Comparison of ENCODE assay signal across 20 cellular contexts in genomic region chr4:109590841-109591357, GRCh38. TPM values are rescaled to one million over a fixed set of nuclear protein-coding genes. Genes with fewer than 3 reads are reported as not detected.
DNase-seq lines count a peak whose midpoint lies in the region; ATAC-seq and TF ChIP-seq lines count a peak whose summit lies in the region.
"Had no signal": no experiment of that assay in that cellular context is flagged by ENCODE, and none has a peak within 500 bp of the region (broad histone marks: within the 10 kb centered on the region; RNA-seq: fewer than 3 reads in every experiment).

No MANE protein-coding gene starts in this region.

- H4K20me1 ChIP-seq in OCI-LY7 (ENCODE audit: insufficient read depth, low read length) = peaks cover 23% of the 10 kb centered on the region

- POLR2A ChIA-PET in OCI-LY7 (lab: Charles Lee) = interaction anchor here (0.6 to 2.1 kb wide), 10 partner anchors 8 to 152 kb away, joined by 3 to 11 read pairs (median 6); no protein-coding TSS in a partner anchor

- peaks cover 62% of the 10 kb centered on the region for H3K79me2 ChIP-seq in OCI-LY7 (ENCODE audit: insufficient read depth, low read depth, low read length)

- H3K27ac Mint-ChIP-seq in activated naive CD4-positive, alpha-beta T cell treated with anti-CD3 and anti-CD28 coated beads for 36 hours = peak overlapping the region; percentile 28
- no peak overlapping the region for H3K27ac Mint-ChIP-seq in activated naive CD4-positive, alpha-beta T cell treated with anti-CD3 and anti-CD28 coated beads, Interleukin-2, amount 10 ng/mL, durations not matched to agents 7 days and 5 days
- H3K27ac Mint-ChIP-seq in central memory CD8-positive, alpha-beta T cell (ENCODE audit: low read depth) = peak overlapping the region; percentile 75
- peak overlapping the region; percentile 58 for H3K27ac Mint-ChIP-seq in stimulated activated memory B cell treated with anti-CD40 and anti-IgM and Interleukin-4, amounts not matched to agents 10 μg/mL and 1 μg/mL and 100 μg/mL, for 72 hours

- H3K4me2 ChIP-seq in OCI-LY7 (ENCODE audit: low read length) = peak overlapping the region; percentile 47

- peak overlapping the region; percentile 0 for H3K4me3 Mint-ChIP-seq in activated naive CD4-positive, alpha-beta T cell treated with anti-CD3 and anti-CD28 coated beads for 36 hours
- H3K4me3 Mint-ChIP-seq in activated naive CD4-positive, alpha-beta T cell treated with anti-CD3 and anti-CD28 coated beads, Interleukin-2, amount 10 ng/mL, durations not matched to agents 7 days and 5 days = no peak overlapping the region
- H3K4me3 Mint-ChIP-seq in central memory CD8-positive, alpha-beta T cell = peak overlapping the region; percentile 15
- no peak overlapping the region for H3K4me3 Mint-ChIP-seq in stimulated activated memory B cell treated with anti-CD40 and anti-IgM and Interleukin-4, amounts not matched to agents 10 μg/mL and 1 μg/mL and 100 μg/mL, for 72 hours
- H3K4me3 Mint-ChIP-seq: neural crest cell had no signal

- H3K36me3 ChIP-seq in OCI-LY7 (ENCODE audit: insufficient read depth, low read length) = peaks cover 14% of the 10 kb centered on the region; the same call in 1 of the 2 replicates
- H3K36me3 ChIP-seq: adrenal gland, gastrocnemius medialis, prostate gland had no signal

- H3K9me2 ChIP-seq in OCI-LY7 (ENCODE audit: insufficient read depth, low read length) = no peaks in the 10 kb centered on the region

- peaks cover 68% of the 10 kb centered on the region for H3K4me1 Mint-ChIP-seq in activated naive CD4-positive, alpha-beta T cell treated with anti-CD3 and anti-CD28 coated beads for 36 hours (ENCODE audit: low read depth)
- peaks cover 44% of the 10 kb centered on the region for H3K4me1 Mint-ChIP-seq in activated naive CD4-positive, alpha-beta T cell treated with anti-CD3 and anti-CD28 coated beads, Interleukin-2, amount 10 ng/mL, durations not matched to agents 7 days and 5 days
- H3K4me1 Mint-ChIP-seq in central memory CD8-positive, alpha-beta T cell = peaks cover 50% of the 10 kb centered on the region
- peaks cover 42% of the 10 kb centered on the region for H3K4me1 Mint-ChIP-seq in stimulated activated memory B cell treated with anti-CD40 and anti-IgM and Interleukin-4, amounts not matched to agents 10 μg/mL and 1 μg/mL and 100 μg/mL, for 72 hours

- no TSS peak for BruUV-seq in OCI-LY7 (replicated peaks; lab: Mats Ljungman, UMichigan)

- H3K9me3 ChIP-seq in OCI-LY7 (ENCODE audit: low read length) = no peaks in the 10 kb centered on the region
- H3K9me3 ChIP-seq: adrenal gland, gastrocnemius medialis, prostate gland had no signal

- H3K4me1 ChIP-seq in OCI-LY7 (ENCODE audit: insufficient read depth, low read length, poor library complexity, severe bottlenecking) = peaks cover 33% of the 10 kb centered on the region
- H3K4me1 ChIP-seq: gastrocnemius medialis, prostate gland had no signal

- CTCF ChIA-PET in activated naive CD4-positive, alpha-beta T cell treated with anti-CD3 and anti-CD28 coated beads for 36 hours (lab: Charles Lee) = interaction anchor here (0.6 to 1.4 kb wide), 5 partner anchors 28 to 1091 kb away, joined by 3 to 5 read pairs (median 4); no protein-coding TSS in a partner anchor
- CTCF ChIA-PET in activated naive CD4-positive, alpha-beta T cell treated with anti-CD3 and anti-CD28 coated beads, Interleukin-2, amount 10 ng/mL, durations not matched to agents 7 days and 5 days (lab: Charles Lee) = no interaction called here
- CTCF ChIA-PET in OCI-LY7 (lab: Charles Lee; ENCODE audit: unreplicated experiment) = no interaction called here

- peak overlapping the region; percentile 57 for H3K27ac ChIP-seq in OCI-LY7 (ENCODE audit: low read depth, low read length, poor library complexity, severe bottlenecking)
- H3K27ac ChIP-seq: adrenal gland, C4-2B, gastrocnemius medialis, prostate gland had no signal

- H2AFZ ChIP-seq in OCI-LY7 (ENCODE audit: low read length) = no peak overlapping the region

- peaks cover 9% of the 10 kb centered on the region for H3K36me3 Mint-ChIP-seq in activated naive CD4-positive, alpha-beta T cell treated with anti-CD3 and anti-CD28 coated beads for 36 hours (ENCODE audit: low read depth)
- peaks cover 30% of the 10 kb centered on the region for H3K36me3 Mint-ChIP-seq in activated naive CD4-positive, alpha-beta T cell treated with anti-CD3 and anti-CD28 coated beads, Interleukin-2, amount 10 ng/mL, durations not matched to agents 7 days and 5 days
- no peaks in the 10 kb centered on the region for H3K36me3 Mint-ChIP-seq in central memory CD8-positive, alpha-beta T cell (ENCODE audit: insufficient read depth)
- peaks cover 5% of the 10 kb centered on the region for H3K36me3 Mint-ChIP-seq in stimulated activated memory B cell treated with anti-CD40 and anti-IgM and Interleukin-4, amounts not matched to agents 10 μg/mL and 1 μg/mL and 100 μg/mL, for 72 hours

- peak overlapping the region; percentile 36 for H3K4me3 ChIP-seq in OCI-LY7 (ENCODE audit: low read depth, low read length, poor library complexity, severe bottlenecking)
- H3K4me3 ChIP-seq: adrenal gland, gastrocnemius medialis, prostate gland had no signal

- H3K9me3 Mint-ChIP-seq in activated naive CD4-positive, alpha-beta T cell treated with anti-CD3 and anti-CD28 coated beads for 36 hours = peaks cover 6% of the 10 kb centered on the region
- peaks cover 11% of the 10 kb centered on the region for H3K9me3 Mint-ChIP-seq in activated naive CD4-positive, alpha-beta T cell treated with anti-CD3 and anti-CD28 coated beads, Interleukin-2, amount 10 ng/mL, durations not matched to agents 7 days and 5 days
- no peaks in the 10 kb centered on the region for H3K9me3 Mint-ChIP-seq in central memory CD8-positive, alpha-beta T cell
- no peaks in the 10 kb centered on the region for H3K9me3 Mint-ChIP-seq in stimulated activated memory B cell treated with anti-CD40 and anti-IgM and Interleukin-4, amounts not matched to agents 10 μg/mL and 1 μg/mL and 100 μg/mL, for 72 hours
- H3K9me3 Mint-ChIP-seq: neural crest cell had no signal

- DNase-seq in activated naive CD4-positive, alpha-beta T cell treated with anti-CD3 and anti-CD28 coated beads for 36 hours = no peak
- DNase-seq in activated naive CD4-positive, alpha-beta T cell treated with anti-CD3 and anti-CD28 coated beads, Interleukin-2, amount 10 ng/mL, durations not matched to agents 7 days and 5 days = no peak
- peak; percentile 49 for DNase-seq in OCI-LY7 (ENCODE audit: low spot score)
- DNase-seq in central memory CD8-positive, alpha-beta T cell (ENCODE audit: low spot score in 2 of 2) = no peak
- DNase-seq: activated CD4-positive, alpha-beta T cell treated with anti-CD3 and anti-CD28 coated beads, Interleukin-2, amount 50 U/mL, for 4 hours; activated T-cell treated with anti-CD3 and anti-CD28 coated beads, Interleukin-2, amount 50 U/mL, for 1 hour; adrenal gland; gastrocnemius medialis; midbrain; NCI-H1092; NCI-H2029; NCI-H524 treated with DMSO at 0.1 percent for 48 hours had no signal

- intact Hi-C loops in activated naive CD4-positive, alpha-beta T cell treated with anti-CD3 and anti-CD28 coated beads for 36 hours (cut with micrococcal nuclease) = no loop called here
- intact Hi-C loops in OCI-LY7 (cut with micrococcal nuclease; ENCODE audit: unreplicated experiment) = loop anchor here (1.0 kb wide), 1 partner anchor 30 kb away; no protein-coding TSS in a partner anchor

- no peak for ATAC-seq in central memory CD8-positive, alpha-beta T cell (replicated peaks; ENCODE audit: extremely low read depth, poor library complexity, severe bottlenecking)
- no peak for ATAC-seq in stimulated activated memory B cell treated with anti-CD40 and anti-IgM and Interleukin-4, amounts not matched to agents 10 μg/mL and 1 μg/mL and 100 μg/mL, for 72 hours
- ATAC-seq in GM18907 (IDR thresholded peaks at IDR 0.05; ENCODE audit: unreplicated experiment) (no peak), GM21723 (IDR thresholded peaks at IDR 0.05; ENCODE audit: unreplicated experiment) (no peak), HG02852 (IDR thresholded peaks at IDR 0.05; ENCODE audit: unreplicated experiment) (no peak)
- ATAC-seq: gastrocnemius medialis, Right ventricle myocardium inferior had no signal

- TF ChIP-seq CTCF in OCI-LY7 (conservative IDR thresholded peaks at IDR 0.05; ENCODE audit: low read length) = no peak

- no peaks in the 10 kb centered on the region for H3K27me3 Mint-ChIP-seq in activated naive CD4-positive, alpha-beta T cell treated with anti-CD3 and anti-CD28 coated beads for 36 hours (ENCODE audit: low read depth)
- H3K27me3 Mint-ChIP-seq in activated naive CD4-positive, alpha-beta T cell treated with anti-CD3 and anti-CD28 coated beads, Interleukin-2, amount 10 ng/mL, durations not matched to agents 7 days and 5 days = no peaks in the 10 kb centered on the region
- H3K27me3 Mint-ChIP-seq in central memory CD8-positive, alpha-beta T cell = no peaks in the 10 kb centered on the region
- H3K27me3 Mint-ChIP-seq in stimulated activated memory B cell treated with anti-CD40 and anti-IgM and Interleukin-4, amounts not matched to agents 10 μg/mL and 1 μg/mL and 100 μg/mL, for 72 hours = no peaks in the 10 kb centered on the region

RNA-seq across cellular contexts. Expression of gene MCUB, which starts 30.9 kb away (rescaled TPM):
- total RNA-seq in activated naive CD4-positive, alpha-beta T cell treated with anti-CD3 and anti-CD28 coated beads for 36 hours = 10 to 100 TPM; 69.1 to 71.8 TPM
- 39.1 and 40.3 TPM in 2 replicates for total RNA-seq in OCI-LY7 (2014; rRNA removed; shearing (Covaris generic))
- total RNA-seq in OCI-LY7 (2022) = 64.4 and 67.8 TPM in 2 replicates

Comparison
In these comparisons a context has a peak if more than half of its experiments do, and no peak if none do; other contexts are left out.
1. H3K4me3 Mint-ChIP-seq: peak in activated naive CD4-positive, alpha-beta T cell treated with anti-CD3 and anti-CD28 coated beads for 36 hours (single experiment) and central memory CD8-positive, alpha-beta T cell (single experiment); none in activated naive CD4-positive, alpha-beta T cell treated with anti-CD3 and anti-CD28 coated beads, Interleukin-2, amount 10 ng/mL, durations not matched to agents 7 days and 5 days (single experiment) and stimulated activated memory B cell treated with anti-CD40 and anti-IgM and Interleukin-4, amounts not matched to agents 10 μg/mL and 1 μg/mL and 100 μg/mL, for 72 hours (single experiment).